21 cellular contexts compared by ENCODE assay signal in genomic region chr21:14270631-14271030, GRCh38. TPM values are rescaled to one million over a fixed set of nuclear protein-coding genes. Genes with fewer than 3 reads are reported as not detected.
DNase-seq lines count a peak whose midpoint lies in the region; FAIRE-seq and TF ChIP-seq lines count a peak whose summit lies in the region.
"Had no signal": no experiment of that assay in that cellular context is flagged by ENCODE, and none has a peak within 500 bp of the region (broad histone marks: within the 10 kb centered on the region; RNA-seq: fewer than 3 reads in every experiment).

No MANE protein-coding gene starts in this region.

- H3K9me3 ChIP-seq in colonic mucosa (no peaks in the 10 kb centered on the region), mucosa of rectum (ENCODE audit: control insufficient read depth in 2 of 2, low read length in 2 of 2) (no peaks in the 10 kb centered on the region), transverse colon (no peaks in the 10 kb centered on the region), esophagus squamous epithelium (no peaks in the 10 kb centered on the region)
- H3K9me3 ChIP-seq: BE2C, Caco-2 had no signal

- peak; percentile 30 for TF ChIP-seq POLR2A in transverse colon (IDR thresholded peaks at IDR 0.05)
- no peak for TF ChIP-seq POLR2A in esophagus squamous epithelium (IDR thresholded peaks at IDR 0.05)

- TF ChIP-seq EP300 in transverse colon (IDR thresholded peaks at IDR 0.05; ENCODE audit: low read depth) = no peak

- 43 to 62% methylated on average over 2 of the region's 2 CpGs for WGBS in transverse colon (ENCODE audit: low coverage in 1 of 2), 2 donors
- 73 to 79% methylated on average over 2 of the region's 2 CpGs for WGBS in esophagus squamous epithelium, 2 donors

- H3K27me3 ChIP-seq in colonic mucosa (no peaks in the 10 kb centered on the region), mucosa of rectum (ENCODE audit: control insufficient read depth in 2 of 2, insufficient read depth in 2 of 2, low read length in 2 of 2) (no peaks in the 10 kb centered on the region), transverse colon (no peaks in the 10 kb centered on the region), esophagus squamous epithelium (peaks cover 0 to 24% (median 0%) of the 10 kb centered on the region in 4 donors)

- intact Hi-C loops in colonic mucosa (cut with DNase I) (no loop called here), transverse colon (cut with DNase I; ENCODE audit: low total_unique reads) (no loop called here), esophagus squamous epithelium (cut with DNase I) (no loop called here)

- no peaks in the 10 kb centered on the region for H3K4me1 ChIP-seq in colonic mucosa
- peaks cover 15 to 40% of the 10 kb centered on the region in 2 donors for H3K4me1 ChIP-seq in mucosa of rectum (ENCODE audit: control insufficient read depth in 2 of 2, insufficient read depth in 2 of 2, low read length in 2 of 2)
- peaks cover 0 to 31% (median 12%) of the 10 kb centered on the region in 4 donors for H3K4me1 ChIP-seq in transverse colon
- no peaks in the 10 kb centered on the region for H3K4me1 ChIP-seq in esophagus squamous epithelium
- H3K4me1 ChIP-seq: BE2C had no signal

- in situ Hi-C loops in transverse colon (cut with MboI; ENCODE audit: low pct_ligation_motif_present in 1 of 4, low pct_unique_long_range_greater_than_20kb in 1 of 4, low sequenced_read_pairs in 3 of 4) = loop anchor here in 1 of 4 donors (25.0 kb wide), 1 partner anchor 1317 kb away; no protein-coding TSS in a partner anchor

- peak; percentile 43 for FAIRE-seq in islet of Langerhans (lab: Jason Lieb, UNC)
- FAIRE-seq: A204.1, D721Med, G401.6, GM12891, GM19239, H1 had no signal

- no peaks in the 10 kb centered on the region for H3K36me3 ChIP-seq in colonic mucosa
- H3K36me3 ChIP-seq in mucosa of rectum (ENCODE audit: control insufficient read depth in 2 of 2, insufficient read depth in 2 of 2, low read length in 2 of 2) = no peaks in the 10 kb centered on the region
- no peaks in the 10 kb centered on the region for H3K36me3 ChIP-seq in transverse colon
- no peaks in the 10 kb centered on the region for H3K36me3 ChIP-seq in esophagus squamous epithelium
- H3K36me3 ChIP-seq: BE2C had no signal

- H3K27ac ChIP-seq in colonic mucosa (no peak overlapping the region), mucosa of rectum (ENCODE audit: low read depth in 2 of 2, low read length in 2 of 2) (peak overlapping the region; percentile 17 to 41), transverse colon (peak overlapping the region in 2 of 4 donors; percentile 16 to 47), esophagus squamous epithelium (no peak overlapping the region)

- H3K9ac ChIP-seq in colonic mucosa (ENCODE audit: low read depth in 2 of 2, low read length in 2 of 2) = no peak overlapping the region
- no peak overlapping the region for H3K9ac ChIP-seq in mucosa of rectum (ENCODE audit: low read depth in 1 of 2, low read length in 2 of 2)

- TF ChIP-seq CTCF in colonic mucosa (IDR thresholded peaks at IDR 0.05) (no peak), transverse colon (IDR thresholded peaks at IDR 0.05) (no peak), esophagus squamous epithelium (IDR thresholded peaks at IDR 0.05) (no peak)

- peak; percentile 41 for DNase-seq in colonic mucosa
- peak; percentile 61 for DNase-seq in transverse colon
- no peak for DNase-seq in stimulated activated CD4-positive, alpha-beta T cell treated with anti-CD3 and anti-CD28 coated beads, Interleukin-4, amount 100 ng/mL, for 4 hours
- DNase-seq in NOMO-1 treated with DMSO at 0.1 percent for 48 hours (lab: John Stamatoyannopoulos, UW; ENCODE audit: unreplicated experiment) = no peak
- no peak for DNase-seq in NCI-H2227 (lab: John Stamatoyannopoulos, UW; ENCODE audit: unreplicated experiment)
- DNase-seq in esophagus squamous epithelium (lab: John Stamatoyannopoulos, UW) = no peak
- DNase-seq: ACHN; BE2C; C1 segment of cervical spinal cord; Caco-2; CD4-positive, CD25-positive, alpha-beta regulatory T cell; CD8-positive, alpha-beta memory T cell; H9 had no signal

- no peak overlapping the region for H3K4me3 ChIP-seq in colonic mucosa
- H3K4me3 ChIP-seq in mucosa of rectum (ENCODE audit: low read length in 2 of 2) = no peak overlapping the region
- no peak overlapping the region for H3K4me3 ChIP-seq in transverse colon
- H3K4me3 ChIP-seq in esophagus squamous epithelium = no peak overlapping the region

RNA-seq across cellular contexts. Expression of gene RBM11, which starts 54.7 kb away (rescaled TPM):
- total RNA-seq in colonic mucosa (1 to 10 TPM in 1 of 2 donors, under 1 TPM in 1; 0.69 to 1.3 TPM), transverse colon (1 to 10 TPM in 2 of 4 donors, not detected in 2; 2.7 to 3.3 TPM), esophagus squamous epithelium (1 to 10 TPM in 2 of 4 donors, under 1 TPM in 2; 0.40 to 3.8 (median 1.1) TPM)

RNA-seq across cellular contexts. Expression of gene LIPI, which starts 59.9 kb away (rescaled TPM):
- total RNA-seq in colonic mucosa (not detected), transverse colon (not detected), esophagus squamous epithelium (not detected)
- total RNA-seq: Caco-2; CD4-positive, CD25-positive, alpha-beta regulatory T cell; CD8-positive, alpha-beta memory T cell; H1; H9 had no signal

Comparison
In these comparisons a context has a peak if more than half of its experiments do, and no peak if none do; other contexts are left out.
1. DNase-seq: peak in colonic mucosa (single experiment) and transverse colon (single experiment); none in stimulated activated CD4-positive, alpha-beta T cell treated with anti-CD3 and anti-CD28 coated beads, Interleukin-4, amount 100 ng/mL, for 4 hours (0 of 2), NOMO-1 treated with DMSO at 0.1 percent for 48 hours (single experiment), NCI-H2227 (single experiment) and esophagus squamous epithelium (single experiment).
2. H3K27ac ChIP-seq: peak in mucosa of rectum (2 of 2); none in colonic mucosa (single experiment) and esophagus squamous epithelium (0 of 4).